19 cellular contexts compared by ENCODE assay signal in genomic region chr1:81880781-81881180, GRCh38.
"Had no signal": no experiment of that assay in that cellular context is flagged by ENCODE, and none has a peak within 500 bp of the region (broad histone marks: within the 10 kb centered on the region; RNA-seq: fewer than 3 reads in every experiment).

No MANE protein-coding gene starts in this region.

- H3K4me2 ChIP-seq: hepatocyte had no signal

- H2AFZ ChIP-seq: hepatocyte, parathyroid adenoma had no signal

- H3K4me1 ChIP-seq: parathyroid adenoma, psoas muscle had no signal

- H3K36me3 ChIP-seq: ascending aorta, gastroesophageal sphincter, stomach, thyroid gland, upper lobe of right lung had no signal

- H3K4me3 ChIP-seq: ascending aorta, gastroesophageal sphincter, hepatocyte, psoas muscle, stomach, thyroid gland, upper lobe of right lung had no signal

- H3K9ac ChIP-seq: parathyroid adenoma had no signal

- DNase-seq: activated CD4-positive, alpha-beta T cell treated with anti-CD3 and anti-CD28 coated beads for 48 hours; activated CD4-positive, alpha-beta T cell treated with anti-CD3 and anti-CD28 coated beads, Interleukin-2, amount 50 U/mL, for 48 hours; activated CD8-positive, alpha-beta memory T cell treated with anti-CD3 and anti-CD28 coated beads for 24 hours; activated effector memory CD4-positive, alpha-beta T cell treated with Interleukin-2 at 50 U/mL for 16 hours; activated naive CD4-positive, alpha-beta T cell treated with anti-CD3 and anti-CD28 coated beads, Interleukin-2, amount 10 ng/mL, durations not matched to agents 7 days and 5 days; activated naive CD8-positive, alpha-beta T cell treated with anti-CD3 and anti-CD28 coated beads, Interleukin-2, amount 10 ng/mL, durations not matched to agents 7 days and 5 days; caudate nucleus; nucleus accumbens; psoas muscle; stimulated activated CD4-positive, alpha-beta T cell treated with anti-CD3 and anti-CD28 coated beads, Interleukin-15, amount 100 ng/mL, for 24 hours; stimulated activated CD4-positive, alpha-beta T cell treated with anti-CD3 and anti-CD28 coated beads, Interleukin-2, amount 100 ng/mL, for 24 hours; stimulated activated naive B cell treated with anti-CD40 and anti-IgM and Interleukin-4, amounts not matched to agents 10 μg/mL and 1 μg/mL and 100 μg/mL, for 72 hours; stomach; thyroid gland; upper lobe of right lung had no signal

- H3K27me3 ChIP-seq: ascending aorta, gastroesophageal sphincter, hepatocyte, stomach, thyroid gland, upper lobe of right lung had no signal

- H3K9me3 ChIP-seq: ascending aorta, gastroesophageal sphincter, psoas muscle, stomach, thyroid gland, upper lobe of right lung had no signal

- H3K27ac ChIP-seq: ascending aorta, gastroesophageal sphincter, hepatocyte, parathyroid adenoma, psoas muscle, stomach, upper lobe of right lung had no signal
